Comparison of ENCODE assay signal across 22 cellular contexts in genomic region chr16:6160303-6160702, GRCh38.
"Had no signal": no experiment of that assay in that cellular context is flagged by ENCODE, and none has a peak within 500 bp of the region (broad histone marks: within the 10 kb centered on the region; RNA-seq: fewer than 3 reads in every experiment).

No MANE protein-coding gene starts in this region.

- FAIRE-seq: frontal cortex had no signal

- DNase-seq: activated B cell treated with CpG ODN at 0.5 μM for 24 hours; activated CD4-positive, alpha-beta T cell treated with anti-CD3 and anti-CD28 coated beads, Interleukin-2, amount 50 U/mL, for 1 hour; activated CD8-positive, alpha-beta T cell treated with anti-CD3 and anti-CD28 coated beads for 36 hours; activated T-cell treated with anti-CD3 and anti-CD28 coated beads, Interleukin-2, amount 50 U/mL, for 48 hours; anterior cingulate cortex; caudate nucleus; endodermal cell; kidney glomerular epithelial cell; left lung; lower lobe of right lung; mesenchymal stem cell; natural killer cell; ovary; right lobe of liver; stimulated activated CD4-positive, alpha-beta T cell treated with anti-CD3 and anti-CD28 coated beads, Interleukin-12 subunit alpha, Interleukin-12 subunit beta, amount 100 ng/mL, for 4 hours; stimulated activated CD4-positive, alpha-beta T cell treated with anti-CD3 and anti-CD28 coated beads, Interleukin-4, amount 100 ng/mL, for 1 hour; stimulated activated naive CD8-positive, alpha-beta T cell treated with anti-CD3 and anti-CD28 coated beads, Interleukin-15, Interleukin-2, amounts not matched to agents 100 U/mL and 50 U/mL, for 24 hours; T-helper 2 cell; testis; transverse colon had no signal

- H3K9me3 ChIP-seq: esophagus muscularis mucosa, left lung, lower lobe of right lung, ovary, right lobe of liver, testis, transverse colon had no signal

- ATAC-seq: activated CD8-positive, alpha-beta T cell treated with anti-CD3 and anti-CD28 coated beads for 36 hours; left lung; lower lobe of right lung; natural killer cell; right lobe of liver; stimulated activated naive CD8-positive, alpha-beta T cell treated with anti-CD3 and anti-CD28 coated beads, Interleukin-15, Interleukin-2, amounts not matched to agents 100 U/mL and 50 U/mL, for 24 hours had no signal

- H3K4me1 ChIP-seq: esophagus muscularis mucosa, left lung, lower lobe of right lung, right lobe of liver, testis, transverse colon had no signal

- H3K27me3 ChIP-seq: esophagus muscularis mucosa, left lung, ovary, right lobe of liver, testis, transverse colon had no signal

- H3K4me3 ChIP-seq: esophagus muscularis mucosa, left lung, lower lobe of right lung, ovary, right lobe of liver, testis, transverse colon had no signal

- H3K36me3 ChIP-seq: esophagus muscularis mucosa, left lung, lower lobe of right lung, ovary, right lobe of liver, transverse colon had no signal

- H3K27ac ChIP-seq: esophagus muscularis mucosa, left lung, lower lobe of right lung, ovary, right lobe of liver, testis, transverse colon had no signal
